Comparison of ENCODE assay signal across 16 cellular contexts in the genomic region with DNA sequence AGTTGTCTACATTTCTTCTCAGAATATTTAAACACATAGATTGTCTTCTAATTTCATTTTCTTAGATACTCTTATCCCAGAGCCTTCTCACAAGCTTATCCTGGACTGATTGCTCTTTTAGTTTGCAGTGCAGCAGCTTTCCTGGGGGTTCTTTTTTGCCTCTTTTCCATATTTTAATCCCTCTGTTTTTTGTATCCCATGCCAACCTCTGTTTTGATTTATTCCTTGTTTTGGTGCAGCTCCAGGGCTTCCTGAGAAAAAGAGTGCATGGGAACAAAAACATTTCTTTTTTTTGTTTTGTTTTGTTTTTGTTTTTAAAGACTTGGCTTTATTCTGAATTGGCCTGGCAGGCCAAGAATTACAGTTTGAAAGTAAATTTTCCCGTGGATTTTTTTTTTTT. TPM values are rescaled to one million over a fixed set of nuclear protein-coding genes. Genes with fewer than 3 reads are reported as not detected.
A peak's percentile ranks its signal among the peaks of the same experiment; 100 is the strongest.
DNase-seq lines count a peak whose midpoint lies in the region; ATAC-seq and TF ChIP-seq lines count a peak whose summit lies in the region.
"Had no signal": no experiment of that assay in that cellular context is flagged by ENCODE, and none has a peak within 500 bp of the region (broad histone marks: within the 10 kb centered on the region; RNA-seq: fewer than 3 reads in every experiment).

No MANE protein-coding gene starts in this region.

- H3K4me1 Mint-ChIP-seq in activated naive CD4-positive, alpha-beta T cell treated with anti-CD3 and anti-CD28 coated beads, Interleukin-2, amount 50 U/mL, for 24 hours: peaks cover 46% of the 10 kb centered on the region
- peaks cover 23% of the 10 kb centered on the region for H3K4me1 Mint-ChIP-seq in brain

- no peak overlapping the region for H3K4me2 ChIP-seq in mesenchymal stem cell (ENCODE audit: low read length, poor library complexity, severe bottlenecking)

- H2BK120ac ChIP-seq in mesenchymal stem cell (ENCODE audit: low read depth, low read length): no peak overlapping the region

- H2AFZ ChIP-seq in mesenchymal stem cell (ENCODE audit: low read depth, low read length): no peak overlapping the region

- peak overlapping the region; percentile 17 for H3K27ac Mint-ChIP-seq in activated naive CD4-positive, alpha-beta T cell treated with anti-CD3 and anti-CD28 coated beads, Interleukin-2, amount 50 U/mL, for 24 hours
- H3K27ac Mint-ChIP-seq in brain: peak overlapping the region in 3 of 5 experiments; percentile 6 to 65 (median 27)
- H3K27ac Mint-ChIP-seq: CD4-positive, alpha-beta T cell had no signal

- no peak overlapping the region for H2BK15ac ChIP-seq in mesenchymal stem cell (ENCODE audit: low read depth, poor library complexity, severe bottlenecking)

- H3K9me3 ChIP-seq in mesenchymal stem cell (ENCODE audit: control insufficient read depth, low read length) (no peaks in the 10 kb centered on the region), thoracic aorta (no peaks in the 10 kb centered on the region)

- no peak overlapping the region for H3K4ac ChIP-seq in mesenchymal stem cell (ENCODE audit: low read depth in 1 of 2, low read length in 2 of 2)

- H3K27me3 Mint-ChIP-seq in activated naive CD4-positive, alpha-beta T cell treated with anti-CD3 and anti-CD28 coated beads, Interleukin-2, amount 50 U/mL, for 24 hours: no peaks in the 10 kb centered on the region
- H3K27me3 Mint-ChIP-seq in brain: peaks cover 4% of the 10 kb centered on the region
- H3K27me3 Mint-ChIP-seq: CD4-positive, alpha-beta T cell had no signal

- peak overlapping the region; percentile 20 for H3K9ac ChIP-seq in mesenchymal stem cell (ENCODE audit: low read length)

- H3K18ac ChIP-seq in mesenchymal stem cell (ENCODE audit: low read depth in 1 of 2, low read length in 2 of 2): no peak overlapping the region

- H3K4me3 ChIP-seq in mesenchymal stem cell (ENCODE audit: insufficient read depth in 1 of 2, low read depth in 1 of 2, low read length in 2 of 2) (no peak overlapping the region), thoracic aorta (no peak overlapping the region)

- H3K27ac ChIP-seq in mesenchymal stem cell (ENCODE audit: low read length, poor library complexity, severe bottlenecking) (no peak overlapping the region), thoracic aorta (peak overlapping the region; percentile 20 to 27)

- H2BK12ac ChIP-seq in mesenchymal stem cell (ENCODE audit: low read length in 2 of 2): no peak overlapping the region

- H3K4me1 ChIP-seq in mesenchymal stem cell (ENCODE audit: control insufficient read depth, insufficient read depth, low read depth, low read length) (no peaks in the 10 kb centered on the region), thoracic aorta (ENCODE audit: control insufficient read depth in 1 of 2, low read depth in 2 of 2) (peaks cover 13 to 25% of the 10 kb centered on the region in 2 donors)

- DNase-seq in activated naive CD4-positive, alpha-beta T cell treated with Interleukin-2 at 50 U/mL for 16 hours: no peak
- DNase-seq in mesenchymal stem cell (no peak), thoracic aorta (ENCODE audit: low spot score) (no peak), NCI-H2196 (lab: John Stamatoyannopoulos, UW; ENCODE audit: unreplicated experiment) (no peak)
- DNase-seq in activated effector memory CD4-positive, alpha-beta T cell treated with Interleukin-2 at 50 U/mL for 16 hours: no peak
- DNase-seq: CD4-positive, alpha-beta T cell; DND-41; GDM1; NCI-H1417; NCI-H2029; NCI-H2171 treated with DMSO at 0.1 percent for 48 hours; NCI-H510A; NK-92 treated with Interleukin-12 subunit alpha and Interleukin-12 subunit beta, amount 100 ng/mL, for 24 hours had no signal

- TF ChIP-seq CTCF in brain (conservative IDR thresholded peaks at IDR 0.05) (no peak), thoracic aorta (IDR thresholded peaks at IDR 0.05) (no peak)

- no peak overlapping the region for H2BK5ac ChIP-seq in mesenchymal stem cell (ENCODE audit: low read depth, low read length, poor library complexity, severe bottlenecking)

- H3K9me3 Mint-ChIP-seq in activated naive CD4-positive, alpha-beta T cell treated with anti-CD3 and anti-CD28 coated beads, Interleukin-2, amount 50 U/mL, for 24 hours: no peaks in the 10 kb centered on the region
- H3K9me3 Mint-ChIP-seq in brain: peaks cover 0 to 2% (median 0%) of the 10 kb centered on the region in 5 experiments
- H3K9me3 Mint-ChIP-seq: CD4-positive, alpha-beta T cell had no signal

- H3K79me1 ChIP-seq in mesenchymal stem cell (replicated peaks; ENCODE audit: low read length, poor library complexity, severe bottlenecking): peaks cover 20% of the 10 kb centered on the region

- H3K23ac ChIP-seq in mesenchymal stem cell (ENCODE audit: low read length in 2 of 2): no peak overlapping the region

- H3K36me3 ChIP-seq in mesenchymal stem cell (ENCODE audit: control insufficient read depth in 1 of 2, insufficient read depth in 2 of 2, low read depth in 1 of 2, low read length in 2 of 2) (peaks cover under 1 to 51% of the 10 kb centered on the region in 2 experiments), thoracic aorta (peaks cover 4% of the 10 kb centered on the region)

- no peak overlapping the region for H4K91ac ChIP-seq in mesenchymal stem cell (ENCODE audit: low read length)

- 93% methylated on average over 1 of the region's 1 CpG for WGBS in mesenchymal stem cell

- H3K27me3 ChIP-seq in mesenchymal stem cell (ENCODE audit: control insufficient read depth in 1 of 2, insufficient read depth in 1 of 2, low read length in 2 of 2) (no peaks in the 10 kb centered on the region), thoracic aorta (replicated peaks; ENCODE audit: insufficient read depth) (no peaks in the 10 kb centered on the region)

- no peak overlapping the region for H4K8ac ChIP-seq in mesenchymal stem cell (ENCODE audit: low read length)

- no peak overlapping the region for H2AK5ac ChIP-seq in mesenchymal stem cell (ENCODE audit: low read length, severe bottlenecking)

- no peak overlapping the region for H3K4me3 Mint-ChIP-seq in activated naive CD4-positive, alpha-beta T cell treated with anti-CD3 and anti-CD28 coated beads, Interleukin-2, amount 50 U/mL, for 24 hours
- H3K4me3 Mint-ChIP-seq in brain: peak overlapping the region in 1 of 5 experiments; percentile 6
- H3K4me3 Mint-ChIP-seq: CD4-positive, alpha-beta T cell had no signal

- ATAC-seq in thoracic aorta (ENCODE audit: insufficient number of reproducible peaks, low FRiP score, low read depth) (no peak), GM18870 (IDR thresholded peaks at IDR 0.05; ENCODE audit: unreplicated experiment) (no peak)

- H3K36me3 Mint-ChIP-seq in activated naive CD4-positive, alpha-beta T cell treated with anti-CD3 and anti-CD28 coated beads, Interleukin-2, amount 50 U/mL, for 24 hours: peaks cover 24% of the 10 kb centered on the region
- peaks cover 79% of the 10 kb centered on the region for H3K36me3 Mint-ChIP-seq in brain

- no peak overlapping the region for H3K14ac ChIP-seq in mesenchymal stem cell (ENCODE audit: low read length in 2 of 2)

RNA-seq across cellular contexts. Expression of a gene that starts 36.8 kb away (rescaled TPM):
- polyA plus RNA-seq in brain (ENCODE audit: insufficient read depth, low read depth, low replicate concordance): 11.7 TPM
- 22.9 TPM for polyA plus RNA-seq in mesenchymal stem cell (2013, experiment 1 of 2)
- polyA plus RNA-seq in mesenchymal stem cell (2013, experiment 2 of 2): 23.4 TPM
- 10 to 100 TPM; 22.5 to 66.7 TPM for total RNA-seq in thoracic aorta
